In the genomic region with DNA sequence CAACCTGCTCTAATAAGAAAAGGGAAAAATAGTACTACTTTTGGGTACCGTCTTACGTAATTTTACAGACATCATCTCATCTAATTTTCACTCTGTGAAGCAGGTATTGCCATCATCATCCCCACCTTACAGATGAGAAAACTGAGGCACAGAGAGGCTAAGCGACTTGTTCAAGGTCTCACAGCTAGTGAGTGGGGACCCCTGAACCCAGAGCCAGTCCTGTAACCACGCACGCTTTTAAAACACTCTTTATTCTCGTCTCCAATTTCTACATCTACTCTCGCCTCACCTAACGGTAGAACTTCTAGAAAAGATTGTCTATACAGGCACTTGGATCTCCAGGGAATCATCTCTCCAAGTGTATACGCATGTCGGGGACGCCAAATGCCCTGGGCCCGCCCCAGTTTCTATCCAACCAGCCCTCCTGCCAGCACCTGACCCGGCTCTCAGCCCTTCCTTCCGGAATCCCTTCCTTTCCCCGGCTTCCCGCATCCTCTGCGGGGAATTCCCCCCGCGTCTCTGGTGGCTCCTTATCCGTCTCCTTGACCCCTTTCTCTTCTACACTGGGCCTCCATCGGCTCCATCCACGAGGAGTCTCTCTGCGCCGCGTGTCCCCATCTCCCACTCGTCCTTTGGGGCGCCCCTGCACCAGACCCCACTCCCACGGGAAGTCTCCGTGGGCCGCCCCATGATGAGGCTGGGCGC, we compare ENCODE assay signal across 8 cellular contexts. TPM values are rescaled to one million over a fixed set of nuclear protein-coding genes. Genes with fewer than 3 reads are reported as not detected.
DNase-seq lines count a peak whose midpoint lies in the region; ATAC-seq and TF ChIP-seq lines count a peak whose summit lies in the region.

No MANE protein-coding gene starts in this region.

- peak overlapping the region; percentile 91 to 99 (median 96) for H3K4me3 Mint-ChIP-seq in CD8-positive, alpha-beta memory T cell
- H3K4me3 Mint-ChIP-seq in immature natural killer cell, result peak overlapping the region; percentile 91 to 98 (median 95)
- peak overlapping the region; percentile 94 for H3K4me3 Mint-ChIP-seq in stimulated activated memory B cell treated with anti-CD40 and anti-IgM and Interleukin-4, amounts not matched to agents 10 μg/mL and 1 μg/mL and 100 μg/mL, for 72 hours

- H3K4me3 ChIP-seq in CD8-positive, alpha-beta memory T cell (ENCODE audit: low read length), result peak overlapping the region; percentile 76
- H3K4me3 ChIP-seq in IMR-90 (ENCODE audit: insufficient read depth, low read depth, low read length), result no peak overlapping the region
- peak overlapping the region; percentile 34 for H3K4me3 ChIP-seq in astrocyte of the spinal cord (ENCODE audit: low read depth, low read length)

- H3K9me1 ChIP-seq in IMR-90 (ENCODE audit: insufficient read depth, low read length), result peaks cover 38% of the 10 kb centered on the region

- dilution Hi-C loops in IMR-90 (cut with HindIII; ENCODE audit: low sequenced_read_pairs, unreplicated experiment), result no loop called here

- POLR2A ChIA-PET in CD8-positive, alpha-beta memory T cell (lab: Charles Lee), result interaction anchor here (1.1 to 9.3 kb wide), 11 partner anchors 7 to 134 kb away, joined by 3 to 116 read pairs (median 17); a partner anchor contains a TSS
- POLR2A ChIA-PET in IMR-90 (lab: Charles Lee; ENCODE audit: unreplicated experiment) (no interaction called here), GM10248 (lab: Yijun Ruan, JAX) (interaction anchor here (1.0 to 1.3 kb wide), 2 partner anchors 134 to 143 kb away, joined by 3 to 4 read pairs; a partner anchor contains a TSS)

- 83 to 100% methylated on average over 4 to 11 of the region's 31 CpGs for WGBS in IMR-90 (ENCODE audit: extremely low coverage in 2 of 2, insufficient read length in 1 of 2), 2 experiments

- peaks cover 0 to 38% of the 10 kb centered on the region in 2 experiments; a peak in 2 of 4 replicates for H3K79me1 ChIP-seq in IMR-90 (ENCODE audit: low read depth in 1 of 2, low read length in 2 of 2)

- H3K56ac ChIP-seq in IMR-90 (ENCODE audit: extremely low read depth, insufficient read depth, low read length), result no peak overlapping the region

- peak in 4 of 5 donors; percentile 42 to 68 (median 56) for DNase-seq in CD8-positive, alpha-beta memory T cell
- DNase-seq in IMR-90 (no peak), astrocyte of the spinal cord (ENCODE audit: low read depth, low spot score) (no peak), immature natural killer cell (no peak), epidermal melanocyte (ENCODE audit: insufficient read length, low spot score) (no peak), GM10248 (ENCODE audit: extremely low spot score) (no peak)

- H2AFZ ChIP-seq in IMR-90 (replicated peaks; ENCODE audit: low read length, poor library complexity), result peak overlapping the region; percentile 96

- peaks cover 86% of the 10 kb centered on the region for H3K4me1 ChIP-seq in CD8-positive, alpha-beta memory T cell (ENCODE audit: insufficient read depth, low read length)
- peaks cover 23% of the 10 kb centered on the region for H3K4me1 ChIP-seq in IMR-90 (ENCODE audit: control insufficient read depth, insufficient read depth, low read length)

- no peak for ATAC-seq in IMR-90 (ENCODE audit: low read depth)
- no peak for ATAC-seq in stimulated activated memory B cell treated with anti-CD40 and anti-IgM and Interleukin-4, amounts not matched to agents 10 μg/mL and 1 μg/mL and 100 μg/mL, for 72 hours
- no peak for ATAC-seq in GM18907 (IDR thresholded peaks at IDR 0.05; ENCODE audit: unreplicated experiment)

- H4K20me1 ChIP-seq in IMR-90 (ENCODE audit: insufficient read depth, low read length), result no peaks in the 10 kb centered on the region

- H4K5ac ChIP-seq in IMR-90 (ENCODE audit: low read depth, low read length), result no peak overlapping the region

- H2AK5ac ChIP-seq in IMR-90 (ENCODE audit: low read depth, low read length), result peak overlapping the region; percentile 37

- CTCF ChIA-PET in CD8-positive, alpha-beta memory T cell (lab: Charles Lee), result interaction anchor here (0.9 to 20.8 kb wide), 8 partner anchors 13 to 56 kb away, joined by 3 to 363 read pairs (median 4); a partner anchor contains a TSS
- CTCF ChIA-PET in IMR-90 (lab: Yijun Ruan, JAX), result no interaction called here
- CTCF ChIA-PET in GM10248 (lab: Yijun Ruan, JAX), result interaction anchor here (0.6 to 2.3 kb wide), 5 partner anchors 11 to 135 kb away, joined by 3 to 8 read pairs (median 5); a partner anchor contains a TSS

- BruUV-seq in IMR-90 (replicated peaks; lab: Mats Ljungman, UMichigan), result no TSS peak

- no peaks in the 10 kb centered on the region for H3K9me3 ChIP-seq in CD8-positive, alpha-beta memory T cell (ENCODE audit: low read length)
- H3K9me3 ChIP-seq in IMR-90 (ENCODE audit: control insufficient read depth, insufficient read depth, low read length), result no peaks in the 10 kb centered on the region

- H3K27ac ChIP-seq in CD8-positive, alpha-beta memory T cell (ENCODE audit: low read depth, low read length), result peak overlapping the region; percentile 85
- no peak overlapping the region for H3K27ac ChIP-seq in IMR-90 (ENCODE audit: insufficient read depth, low read length)

- H3K4ac ChIP-seq in IMR-90 (ENCODE audit: low read depth, low read length), result peak overlapping the region; percentile 20; the same call in 1 of the 2 replicates

- TF ChIP-seq CTCF in IMR-90 (conservative IDR thresholded peaks at IDR 0.05; ENCODE audit: low read depth, low read length), result no peak
- no peak for TF ChIP-seq CTCF in astrocyte of the spinal cord (IDR thresholded peaks at IDR 0.05; ENCODE audit: low read depth, low read length)
- TF ChIP-seq CTCF in GM10248 (IDR thresholded peaks at IDR 0.05; ENCODE audit: control extremely low read depth, extremely low read depth, low read depth, missing control alignments), result no peak

- H4K91ac ChIP-seq in IMR-90 (ENCODE audit: insufficient read depth, low read depth, low read length), result peak overlapping the region; percentile 48

- no peak for TF ChIP-seq POLR2A in IMR-90 (IDR thresholded peaks at IDR 0.05; ENCODE audit: low read depth, low read length)

- in situ Hi-C loops in IMR-90 (cut with MboI; ENCODE audit: low sequenced_read_pairs), result no loop called here
- in situ Hi-C loops in astrocyte of the spinal cord (cut with HindIII; ENCODE audit: low sequenced_read_pairs), result no loop called here

- intact Hi-C loops in IMR-90 (cut with micrococcal nuclease), result no loop called here

- no peak overlapping the region for H2BK15ac ChIP-seq in IMR-90 (ENCODE audit: low read depth, low read length)

- H3K36me3 ChIP-seq in CD8-positive, alpha-beta memory T cell (ENCODE audit: insufficient read depth, low read length), result no peaks in the 10 kb centered on the region
- no peaks in the 10 kb centered on the region for H3K36me3 ChIP-seq in IMR-90 (ENCODE audit: control insufficient read depth, insufficient read depth, low read length)

- peak overlapping the region; percentile 95 to 100 (median 99) for H3K27ac Mint-ChIP-seq in CD8-positive, alpha-beta memory T cell
- peak overlapping the region; percentile 90 to 98 (median 94) for H3K27ac Mint-ChIP-seq in immature natural killer cell
- H3K27ac Mint-ChIP-seq in stimulated activated memory B cell treated with anti-CD40 and anti-IgM and Interleukin-4, amounts not matched to agents 10 μg/mL and 1 μg/mL and 100 μg/mL, for 72 hours, result peak overlapping the region; percentile 98

- peaks cover 4 to 42% (median 9%) of the 10 kb centered on the region in 3 donors for H3K36me3 Mint-ChIP-seq in CD8-positive, alpha-beta memory T cell
- H3K36me3 Mint-ChIP-seq in immature natural killer cell, result no peaks in the 10 kb centered on the region
- H3K36me3 Mint-ChIP-seq in stimulated activated memory B cell treated with anti-CD40 and anti-IgM and Interleukin-4, amounts not matched to agents 10 μg/mL and 1 μg/mL and 100 μg/mL, for 72 hours, result peaks cover 27% of the 10 kb centered on the region

- no peak overlapping the region for H3K9ac ChIP-seq in IMR-90 (ENCODE audit: low read depth, low read length)

- no peaks in the 10 kb centered on the region for H3K27me3 ChIP-seq in CD8-positive, alpha-beta memory T cell (ENCODE audit: insufficient read depth, low read length, poor library complexity, severe bottlenecking)
- no peaks in the 10 kb centered on the region for H3K27me3 ChIP-seq in IMR-90 (ENCODE audit: control insufficient read depth, insufficient read depth, low read length)

- H3K9me3 Mint-ChIP-seq in CD8-positive, alpha-beta memory T cell, result no peaks in the 10 kb centered on the region
- no peaks in the 10 kb centered on the region for H3K9me3 Mint-ChIP-seq in immature natural killer cell
- no peaks in the 10 kb centered on the region for H3K9me3 Mint-ChIP-seq in stimulated activated memory B cell treated with anti-CD40 and anti-IgM and Interleukin-4, amounts not matched to agents 10 μg/mL and 1 μg/mL and 100 μg/mL, for 72 hours

- peak overlapping the region; percentile 76 for H2BK120ac ChIP-seq in IMR-90 (ENCODE audit: low read depth, low read length)

- no peak overlapping the region for H3K14ac ChIP-seq in IMR-90 (replicated peaks; ENCODE audit: low read depth, low read length)

- H3K4me1 Mint-ChIP-seq in CD8-positive, alpha-beta memory T cell, result peaks cover 82 to 90% (median 86%) of the 10 kb centered on the region in 3 donors
- peaks cover 91 to 96% of the 10 kb centered on the region in 2 donors for H3K4me1 Mint-ChIP-seq in immature natural killer cell
- peaks cover 92% of the 10 kb centered on the region for H3K4me1 Mint-ChIP-seq in stimulated activated memory B cell treated with anti-CD40 and anti-IgM and Interleukin-4, amounts not matched to agents 10 μg/mL and 1 μg/mL and 100 μg/mL, for 72 hours

- peak overlapping the region; percentile 48 for H2AK9ac ChIP-seq in IMR-90 (replicated peaks; ENCODE audit: low read depth, low read length, poor library complexity)

- no peak overlapping the region; the same call in 1 of the 2 replicates for H3K4me2 ChIP-seq in IMR-90 (ENCODE audit: low read depth, low read length)

- H2BK20ac ChIP-seq in IMR-90 (ENCODE audit: low read depth, low read length), result no peak overlapping the region

- H3K18ac ChIP-seq in IMR-90 (ENCODE audit: low read depth, low read length), result no peak overlapping the region

- no peak overlapping the region for H2BK5ac ChIP-seq in IMR-90 (ENCODE audit: low read depth, low read length, poor library complexity, severe bottlenecking)

- H3K27me3 Mint-ChIP-seq in CD8-positive, alpha-beta memory T cell, result no peaks in the 10 kb centered on the region
- peaks cover 2 to 31% (median 9%) of the 10 kb centered on the region in 3 donors for H3K27me3 Mint-ChIP-seq in immature natural killer cell (ENCODE audit: low read depth in 3 of 3)
- no peaks in the 10 kb centered on the region for H3K27me3 Mint-ChIP-seq in stimulated activated memory B cell treated with anti-CD40 and anti-IgM and Interleukin-4, amounts not matched to agents 10 μg/mL and 1 μg/mL and 100 μg/mL, for 72 hours

- no peak for TF ChIP-seq RAD21 in IMR-90 (IDR thresholded peaks at IDR 0.05; ENCODE audit: low read length)

- H3K23ac ChIP-seq in IMR-90 (ENCODE audit: low read depth, low read length), result peak overlapping the region; percentile 36; the same call in 1 of the 2 replicates

- H4K8ac ChIP-seq in IMR-90 (ENCODE audit: low read depth in 2 of 2, low read length in 2 of 2), result peak overlapping the region; percentile 92 to 98; a peak in 2 of 4 replicates

RNA-seq across cellular contexts. Expression of a gene that starts 1.6 kb away (rescaled TPM):
- total RNA-seq in CD8-positive, alpha-beta memory T cell, result 100 to 1,000 TPM; 316 to 322 TPM
- 12.1 TPM for polyA plus RNA-seq in CD8-positive, alpha-beta memory T cell
- total RNA-seq in IMR-90 (2012; rRNA removed), result 3.1 and 3.9 TPM in 2 replicates
- polyA plus RNA-seq in IMR-90 (2012; rRNA removed) (3.7 and 4.1 TPM in 2 replicates), immature natural killer cell (1 to 10 TPM in 2 of 3 donors, under 1 TPM in 1; 0.67 to 3.4 (median 1.5) TPM)
- 2.0 and 2.9 TPM in 2 replicates for polyA plus RNA-seq in IMR-90 (2012; cell fraction: cytosol; rRNA removed)
- 5.6 and 6.9 TPM in 2 replicates for polyA plus RNA-seq in IMR-90 (2012; cell fraction: nucleus; rRNA removed; ENCODE audit: low replicate concordance)

RNA-seq across cellular contexts. Expression of a gene that starts 51.2 kb away (rescaled TPM):
- 100 to 1,000 TPM; 206 to 214 TPM for total RNA-seq in CD8-positive, alpha-beta memory T cell
- 8.3 TPM for polyA plus RNA-seq in CD8-positive, alpha-beta memory T cell
- total RNA-seq in IMR-90 (2012; rRNA removed), result 36.1 and 37.6 TPM in 2 replicates
- polyA plus RNA-seq in IMR-90 (2012; rRNA removed) (55.6 and 56.9 TPM in 2 replicates), immature natural killer cell (10 to 100 TPM; 12.1 to 12.9 (median 12.8) TPM)
- 52.9 and 59.9 TPM in 2 replicates for polyA plus RNA-seq in IMR-90 (2012; cell fraction: cytosol; rRNA removed)
- polyA plus RNA-seq in IMR-90 (2012; cell fraction: nucleus; rRNA removed; ENCODE audit: low replicate concordance), result 37.1 and 52.4 TPM in 2 replicates

Comparison
In these comparisons a context has a peak if more than half of its experiments do, and no peak if none do; other contexts are left out.
1. DNase-seq: peak in CD8-positive, alpha-beta memory T cell (4 of 5); none in IMR-90 (single experiment), astrocyte of the spinal cord (single experiment), immature natural killer cell (0 of 3), epidermal melanocyte (single experiment) and GM10248 (single experiment).
2. Peak in every context shown above with its lines, with median percentiles within 50 percentile points of each other: H3K27ac Mint-ChIP-seq and H3K4me3 Mint-ChIP-seq.